8 cellular contexts compared by ENCODE assay signal in the genomic region with DNA sequence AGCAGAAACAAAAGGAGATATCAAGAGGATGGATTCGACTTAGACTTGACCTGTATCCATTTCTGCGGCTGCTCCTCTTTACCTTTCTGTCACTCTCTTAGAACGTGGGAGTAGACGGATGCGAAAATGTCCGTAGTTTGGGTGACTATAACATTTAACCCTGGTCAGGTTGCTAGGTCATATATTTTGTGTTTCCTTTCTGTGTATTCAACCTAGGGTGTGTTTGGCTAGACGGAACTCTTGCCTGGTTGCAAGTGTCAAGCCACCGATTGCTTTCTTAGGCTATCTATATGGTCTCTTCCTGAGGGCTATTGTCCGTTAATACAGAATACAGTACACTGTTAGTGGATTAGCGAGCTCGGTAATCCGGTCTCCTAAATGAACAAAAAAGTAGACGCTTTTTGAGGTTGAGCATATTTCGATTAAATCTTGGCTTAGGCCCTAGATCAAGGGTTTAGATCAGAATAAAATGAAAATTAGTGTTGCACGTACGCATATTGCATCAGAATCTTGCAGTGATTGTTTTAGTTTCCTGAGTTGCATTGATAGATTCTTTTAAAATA. TPM values are rescaled to one million over a fixed set of nuclear protein-coding genes. Genes with fewer than 3 reads are reported as not detected.
DNase-seq lines count a peak whose midpoint lies in the region; ATAC-seq and TF ChIP-seq lines count a peak whose summit lies in the region.

No MANE protein-coding gene starts in this region.

- peak overlapping the region; percentile 89 for H3K4me2 ChIP-seq in OCI-LY7 (ENCODE audit: low read length)

- no peaks in the 10 kb centered on the region for H3K9me2 ChIP-seq in OCI-LY7 (ENCODE audit: insufficient read depth, low read length)

- peaks cover 53% of the 10 kb centered on the region for H3K36me3 ChIP-seq in OCI-LY7 (ENCODE audit: insufficient read depth, low read length)

- H3K4me1 ChIP-seq in OCI-LY7 (ENCODE audit: insufficient read depth, low read length, poor library complexity, severe bottlenecking) = peaks cover 25% of the 10 kb centered on the region

- TF ChIP-seq CTCF in OCI-LY7 (conservative IDR thresholded peaks at IDR 0.05; ENCODE audit: low read length) = no peak
- no peak for TF ChIP-seq CTCF in natural killer cell (IDR thresholded peaks at IDR 0.05)

- H3K27ac ChIP-seq in OCI-LY7 (ENCODE audit: low read depth, low read length, poor library complexity, severe bottlenecking) = peak overlapping the region; percentile 94

- H3K9me3 ChIP-seq in OCI-LY7 (ENCODE audit: low read length) = no peaks in the 10 kb centered on the region

- ATAC-seq in natural killer cell (no peak), HG03097 (IDR thresholded peaks at IDR 0.05; ENCODE audit: low FRiP score, unreplicated experiment) (no peak)

- peaks cover 81% of the 10 kb centered on the region for H3K79me2 ChIP-seq in OCI-LY7 (ENCODE audit: insufficient read depth, low read depth, low read length)

- H3K4me3 ChIP-seq in OCI-LY7 (ENCODE audit: low read depth, low read length, poor library complexity, severe bottlenecking) = peak overlapping the region; percentile 96

- H4K20me1 ChIP-seq in OCI-LY7 (ENCODE audit: insufficient read depth, low read length) = peaks cover 46% of the 10 kb centered on the region

- H2AFZ ChIP-seq in OCI-LY7 (ENCODE audit: low read length) = no peak overlapping the region

- H3K27ac Mint-ChIP-seq in natural killer cell = peak overlapping the region; percentile 95 to 97

- POLR2A ChIA-PET in OCI-LY7 (lab: Charles Lee) = interaction anchor here (0.6 to 6.9 kb wide), 5 partner anchors 12 to 594 kb away, joined by 3 to 134 read pairs (median 5); no protein-coding TSS in a partner anchor

- H3K9me3 Mint-ChIP-seq in natural killer cell = no peaks in the 10 kb centered on the region

- peaks cover 75 to 76% of the 10 kb centered on the region in 2 donors for H3K4me1 Mint-ChIP-seq in natural killer cell

- H3K4me3 Mint-ChIP-seq in natural killer cell = peak overlapping the region; percentile 95

- no peaks in the 10 kb centered on the region for H3K27me3 Mint-ChIP-seq in natural killer cell (ENCODE audit: low read depth in 2 of 2)

- CTCF ChIA-PET in OCI-LY7 (lab: Charles Lee; ENCODE audit: unreplicated experiment) = no interaction called here

- intact Hi-C loops in OCI-LY7 (cut with micrococcal nuclease; ENCODE audit: unreplicated experiment) = loop anchor here (5.0 kb wide), 5 partner anchors 203 to 453 kb away; no protein-coding TSS in a partner anchor
- intact Hi-C loops in natural killer cell (cut with micrococcal nuclease) = loop anchor here (5.0 kb wide), 4 partner anchors 63 to 767 kb away; a partner anchor contains a TSS

- peak; percentile 47 for DNase-seq in DMS 273 (lab: John Stamatoyannopoulos, UW; ENCODE audit: unreplicated experiment)
- no peak for DNase-seq in DMS 273 treated with DMSO at 0.1 percent for 48 hours (lab: John Stamatoyannopoulos, UW)
- peak; percentile 60 for DNase-seq in OCI-LY7 (ENCODE audit: low spot score)
- peak; percentile 35 for DNase-seq in dermis blood vessel endothelial cell
- no peak for DNase-seq in natural killer cell
- no peak for DNase-seq in HPDE6-E6E7 (ENCODE audit: extremely low spot score)
- no peak for DNase-seq in hepatic stellate cell (ENCODE audit: low spot score)

- no peaks in the 10 kb centered on the region for H3K36me3 Mint-ChIP-seq in natural killer cell

- BruUV-seq in OCI-LY7 (replicated peaks; lab: Mats Ljungman, UMichigan) = no TSS peak

RNA-seq across cellular contexts. Expression of a gene that starts 1.2 kb away (rescaled TPM):
- 113 and 135 TPM in 2 replicates for total RNA-seq in OCI-LY7 (2014; rRNA removed; shearing (Covaris generic))
- 173 and 176 TPM in 2 replicates for total RNA-seq in OCI-LY7 (2022)
- 121 and 122 TPM in 2 replicates for total RNA-seq in dermis blood vessel endothelial cell
- 100 to 1,000 TPM; 107 to 142 (median 121) TPM for total RNA-seq in natural killer cell

RNA-seq across cellular contexts. Expression of a gene that starts 1.2 kb away (rescaled TPM):
- 2.4 and 3.8 TPM in 2 replicates for total RNA-seq in OCI-LY7 (2014; rRNA removed; shearing (Covaris generic))
- 5.1 and 5.5 TPM in 2 replicates for total RNA-seq in OCI-LY7 (2022)
- total RNA-seq in dermis blood vessel endothelial cell = 0.17 and 0.47 TPM in 2 replicates
- total RNA-seq in natural killer cell = under 1 TPM; 0.68 to 0.73 (median 0.70) TPM

RNA-seq across cellular contexts. Expression of a gene that starts 46.6 kb away (rescaled TPM):
- 17.7 and 19.6 TPM in 2 replicates for total RNA-seq in OCI-LY7 (2014; rRNA removed; shearing (Covaris generic))
- total RNA-seq in OCI-LY7 (2022) (44.7 and 47.7 TPM in 2 replicates), dermis blood vessel endothelial cell (34.9 and 38.3 TPM in 2 replicates), natural killer cell (10 to 100 TPM; 37.5 to 55.2 (median 43.0) TPM)

Comparison
In these comparisons a context has a peak if more than half of its experiments do, and no peak if none do; other contexts are left out.
1. DNase-seq: peak in DMS 273 (single experiment), OCI-LY7 (single experiment) and dermis blood vessel endothelial cell (single experiment); none in DMS 273 treated with DMSO at 0.1 percent for 48 hours (single experiment), natural killer cell (single experiment), HPDE6-E6E7 (single experiment) and hepatic stellate cell (single experiment).